ENCODE assay signal across 14 cellular contexts in genomic region chr13:109628251-109628699, GRCh38.
DNase-seq lines count a peak whose midpoint lies in the region; ATAC-seq and TF ChIP-seq lines count a peak whose summit lies in the region.
"Had no signal": no experiment of that assay in that cellular context is flagged by ENCODE, and none has a peak within 500 bp of the region (broad histone marks: within the 10 kb centered on the region; RNA-seq: fewer than 3 reads in every experiment).

No MANE protein-coding gene starts in this region.

- H3K27me3 ChIP-seq in PC-3 (ENCODE audit: low read length): no peaks in the 10 kb centered on the region
- H3K27me3 ChIP-seq in right cardiac atrium (ENCODE audit: control insufficient read depth, insufficient read depth): peaks cover 2% of the 10 kb centered on the region
- H3K27me3 ChIP-seq: neural progenitor cell had no signal

- H3F3A ChIP-seq in PC-3 (ENCODE audit: low read length, unreplicated experiment): no peaks in the 10 kb centered on the region

- CTCF ChIA-PET in PC-3 (lab: Charles Lee): interaction anchor here (0.6 kb wide), 1 partner anchor 53 kb away, joined by 3 read pairs; no protein-coding TSS in a partner anchor

- H3K9me2 ChIP-seq in PC-3 (replicated peaks; ENCODE audit: low read length): no peaks in the 10 kb centered on the region

- intact Hi-C loops in PC-3 (cut with micrococcal nuclease) (no loop called here), right cardiac atrium (cut with DNase I) (no loop called here)

- H3K4me3 ChIP-seq in PC-3 (ENCODE audit: low read length) (no peak overlapping the region), right cardiac atrium (ENCODE audit: low read length) (no peak overlapping the region)
- H3K4me3 ChIP-seq: neural progenitor cell had no signal

- ATAC-seq in PC-3: peak; percentile 88
- ATAC-seq in right cardiac atrium: no peak
- ATAC-seq: WTC11 had no signal

- BruUV-seq in PC-3 (replicated peaks; lab: Mats Ljungman, UMichigan): no TSS peak

- POLR2A ChIA-PET in PC-3 (lab: Charles Lee; ENCODE audit: unreplicated experiment): interaction anchor here (0.6 kb wide), 1 partner anchor 486 kb away, joined by 3 read pairs; no protein-coding TSS in a partner anchor

- H3K36me3 ChIP-seq in PC-3 (ENCODE audit: low read depth, low read length): no peaks in the 10 kb centered on the region
- H3K36me3 ChIP-seq: neural progenitor cell had no signal

- peak; percentile 72 for DNase-seq in AG20443 (ENCODE audit: low spot score)
- DNase-seq in PC-3: peak; percentile 85
- DNase-seq in epithelial cell of prostate (ENCODE audit: low read depth, low spot score): peak; percentile 63
- peak; percentile 56 for DNase-seq in non-pigmented ciliary epithelial cell (ENCODE audit: low read depth)
- DNase-seq in NCI-H2029 treated with DMSO at 0.1 percent for 48 hours (lab: John Stamatoyannopoulos, UW): no peak
- DNase-seq in stimulated activated CD4-positive, alpha-beta T cell treated with anti-CD3 and anti-CD28 coated beads, Interleukin-4, amount 100 ng/mL, for 4 hours: no peak
- no peak for DNase-seq in DMS53 (lab: John Stamatoyannopoulos, UW)
- DNase-seq in right cardiac atrium: no peak
- DNase-seq: activated CD8-positive, alpha-beta memory T cell treated with anti-CD3 and anti-CD28 coated beads, Interleukin-2, amount 50 U/mL, for 4 hours; activated naive CD4-positive, alpha-beta T cell treated with anti-CD3 and anti-CD28 coated beads, Interleukin-2, amount 10 ng/mL, durations not matched to agents 7 days and 5 days; DMS153; erythroblast had no signal

- WGBS in right cardiac atrium: 49% methylated on average over 2 of the region's 2 CpGs

- peak overlapping the region; percentile 68 for H3K27ac ChIP-seq in PC-3 (ENCODE audit: low read length)
- H3K27ac ChIP-seq in epithelial cell of prostate: peak overlapping the region; percentile 28
- no peak overlapping the region for H3K27ac ChIP-seq in right cardiac atrium (ENCODE audit: low read length)
- H3K27ac ChIP-seq: neural progenitor cell had no signal

- no peak overlapping the region for H3K4me2 ChIP-seq in PC-3 (ENCODE audit: low read length)
- H3K4me2 ChIP-seq: neural progenitor cell had no signal

- H3K79me2 ChIP-seq in PC-3 (ENCODE audit: low read length): no peaks in the 10 kb centered on the region

- TF ChIP-seq CTCF in PC-3 (conservative IDR thresholded peaks at IDR 0.05; ENCODE audit: low read depth, low read length): no peak

- H3K4me1 ChIP-seq in PC-3 (ENCODE audit: insufficient read depth, low read length): peaks cover 16% of the 10 kb centered on the region
- peaks cover 2% of the 10 kb centered on the region for H3K4me1 ChIP-seq in right cardiac atrium (ENCODE audit: control insufficient read depth, insufficient read depth, low read length)

- no peaks in the 10 kb centered on the region for H4K20me1 ChIP-seq in PC-3 (ENCODE audit: low read length)

- no peaks in the 10 kb centered on the region for H3K9me3 ChIP-seq in PC-3 (ENCODE audit: low read length)
- no peaks in the 10 kb centered on the region for H3K9me3 ChIP-seq in right cardiac atrium (ENCODE audit: control insufficient read depth, low read length)

- H2AFZ ChIP-seq in PC-3 (ENCODE audit: low read length): no peak overlapping the region
- H2AFZ ChIP-seq: neural progenitor cell had no signal

- H3K9ac ChIP-seq in PC-3 (ENCODE audit: low read length): no peak overlapping the region
- H3K9ac ChIP-seq: neural progenitor cell had no signal

Comparison
In these comparisons a context has a peak if more than half of its experiments do, and no peak if none do; other contexts are left out.
1. DNase-seq: peak in AG20443 (single experiment), PC-3 (single experiment), epithelial cell of prostate (single experiment) and non-pigmented ciliary epithelial cell (single experiment); none in NCI-H2029 treated with DMSO at 0.1 percent for 48 hours (single experiment), stimulated activated CD4-positive, alpha-beta T cell treated with anti-CD3 and anti-CD28 coated beads, Interleukin-4, amount 100 ng/mL, for 4 hours (0 of 2), DMS53 (single experiment) and right cardiac atrium (0 of 3).